1 cellular context compared by ENCODE assay signal in genomic region chr3:33440328-33440577, GRCh38.
TF ChIP-seq lines count a peak whose summit lies in the region.

A gene with protein sequence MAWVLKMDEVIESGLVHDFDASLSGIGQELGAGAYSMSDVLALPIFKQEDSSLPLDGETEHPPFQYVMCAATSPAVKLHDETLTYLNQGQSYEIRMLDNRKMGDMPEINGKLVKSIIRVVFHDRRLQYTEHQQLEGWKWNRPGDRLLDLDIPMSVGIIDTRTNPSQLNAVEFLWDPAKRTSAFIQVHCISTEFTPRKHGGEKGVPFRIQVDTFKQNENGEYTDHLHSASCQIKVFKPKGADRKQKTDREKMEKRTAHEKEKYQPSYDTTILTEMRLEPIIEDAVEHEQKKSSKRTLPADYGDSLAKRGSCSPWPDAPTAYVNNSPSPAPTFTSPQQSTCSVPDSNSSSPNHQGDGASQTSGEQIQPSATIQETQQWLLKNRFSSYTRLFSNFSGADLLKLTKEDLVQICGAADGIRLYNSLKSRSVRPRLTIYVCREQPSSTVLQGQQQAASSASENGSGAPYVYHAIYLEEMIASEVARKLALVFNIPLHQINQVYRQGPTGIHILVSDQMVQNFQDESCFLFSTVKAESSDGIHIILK (minus strand): TSS chr3:33440405. CDS start chr3:33439848, 557 bp downstream.

TF ChIP-seq in WTC11, 78 proteins besides CTCF, POLR2A, EP300 and RAD21 (continued from another document):
- TF ChIP-seq, protein P1, sequence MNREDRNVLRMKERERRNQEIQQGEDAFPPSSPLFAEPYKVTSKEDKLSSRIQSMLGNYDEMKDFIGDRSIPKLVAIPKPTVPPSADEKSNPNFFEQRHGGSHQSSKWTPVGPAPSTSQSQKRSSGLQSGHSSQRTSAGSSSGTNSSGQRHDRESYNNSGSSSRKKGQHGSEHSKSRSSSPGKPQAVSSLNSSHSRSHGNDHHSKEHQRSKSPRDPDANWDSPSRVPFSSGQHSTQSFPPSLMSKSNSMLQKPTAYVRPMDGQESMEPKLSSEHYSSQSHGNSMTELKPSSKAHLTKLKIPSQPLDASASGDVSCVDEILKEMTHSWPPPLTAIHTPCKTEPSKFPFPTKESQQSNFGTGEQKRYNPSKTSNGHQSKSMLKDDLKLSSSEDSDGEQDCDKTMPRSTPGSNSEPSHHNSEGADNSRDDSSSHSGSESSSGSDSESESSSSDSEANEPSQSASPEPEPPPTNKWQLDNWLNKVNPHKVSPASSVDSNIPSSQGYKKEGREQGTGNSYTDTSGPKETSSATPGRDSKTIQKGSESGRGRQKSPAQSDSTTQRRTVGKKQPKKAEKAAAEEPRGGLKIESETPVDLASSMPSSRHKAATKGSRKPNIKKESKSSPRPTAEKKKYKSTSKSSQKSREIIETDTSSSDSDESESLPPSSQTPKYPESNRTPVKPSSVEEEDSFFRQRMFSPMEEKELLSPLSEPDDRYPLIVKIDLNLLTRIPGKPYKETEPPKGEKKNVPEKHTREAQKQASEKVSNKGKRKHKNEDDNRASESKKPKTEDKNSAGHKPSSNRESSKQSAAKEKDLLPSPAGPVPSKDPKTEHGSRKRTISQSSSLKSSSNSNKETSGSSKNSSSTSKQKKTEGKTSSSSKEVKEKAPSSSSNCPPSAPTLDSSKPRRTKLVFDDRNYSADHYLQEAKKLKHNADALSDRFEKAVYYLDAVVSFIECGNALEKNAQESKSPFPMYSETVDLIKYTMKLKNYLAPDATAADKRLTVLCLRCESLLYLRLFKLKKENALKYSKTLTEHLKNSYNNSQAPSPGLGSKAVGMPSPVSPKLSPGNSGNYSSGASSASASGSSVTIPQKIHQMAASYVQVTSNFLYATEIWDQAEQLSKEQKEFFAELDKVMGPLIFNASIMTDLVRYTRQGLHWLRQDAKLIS (CRISPR knock-in tag; IDR thresholded peaks at IDR 0.05; ENCODE audit: borderline replicate concordance): 0 out of 2 replicates have a peak, but pooled peaks have one; percentile 39
- TF ChIP-seq, protein P2, sequence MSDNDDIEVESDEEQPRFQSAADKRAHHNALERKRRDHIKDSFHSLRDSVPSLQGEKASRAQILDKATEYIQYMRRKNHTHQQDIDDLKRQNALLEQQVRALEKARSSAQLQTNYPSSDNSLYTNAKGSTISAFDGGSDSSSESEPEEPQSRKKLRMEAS (CRISPR knock-in tag; IDR thresholded peaks at IDR 0.05): 0 out of 2 replicates have a peak, but pooled peaks have one; percentile 17
- TF ChIP-seq ZBTB21 (CRISPR knock-in tag; IDR thresholded peaks at IDR 0.05; ENCODE audit: borderline replicate concordance): 0 out of 2 replicates have a peak, but pooled peaks have one; percentile 22
- TF ChIP-seq, protein P3, sequence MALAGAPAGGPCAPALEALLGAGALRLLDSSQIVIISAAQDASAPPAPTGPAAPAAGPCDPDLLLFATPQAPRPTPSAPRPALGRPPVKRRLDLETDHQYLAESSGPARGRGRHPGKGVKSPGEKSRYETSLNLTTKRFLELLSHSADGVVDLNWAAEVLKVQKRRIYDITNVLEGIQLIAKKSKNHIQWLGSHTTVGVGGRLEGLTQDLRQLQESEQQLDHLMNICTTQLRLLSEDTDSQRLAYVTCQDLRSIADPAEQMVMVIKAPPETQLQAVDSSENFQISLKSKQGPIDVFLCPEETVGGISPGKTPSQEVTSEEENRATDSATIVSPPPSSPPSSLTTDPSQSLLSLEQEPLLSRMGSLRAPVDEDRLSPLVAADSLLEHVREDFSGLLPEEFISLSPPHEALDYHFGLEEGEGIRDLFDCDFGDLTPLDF (CRISPR knock-in tag; IDR thresholded peaks at IDR 0.05): no peak
